ENCODE assay signal across 1 cellular context in the genomic region with DNA sequence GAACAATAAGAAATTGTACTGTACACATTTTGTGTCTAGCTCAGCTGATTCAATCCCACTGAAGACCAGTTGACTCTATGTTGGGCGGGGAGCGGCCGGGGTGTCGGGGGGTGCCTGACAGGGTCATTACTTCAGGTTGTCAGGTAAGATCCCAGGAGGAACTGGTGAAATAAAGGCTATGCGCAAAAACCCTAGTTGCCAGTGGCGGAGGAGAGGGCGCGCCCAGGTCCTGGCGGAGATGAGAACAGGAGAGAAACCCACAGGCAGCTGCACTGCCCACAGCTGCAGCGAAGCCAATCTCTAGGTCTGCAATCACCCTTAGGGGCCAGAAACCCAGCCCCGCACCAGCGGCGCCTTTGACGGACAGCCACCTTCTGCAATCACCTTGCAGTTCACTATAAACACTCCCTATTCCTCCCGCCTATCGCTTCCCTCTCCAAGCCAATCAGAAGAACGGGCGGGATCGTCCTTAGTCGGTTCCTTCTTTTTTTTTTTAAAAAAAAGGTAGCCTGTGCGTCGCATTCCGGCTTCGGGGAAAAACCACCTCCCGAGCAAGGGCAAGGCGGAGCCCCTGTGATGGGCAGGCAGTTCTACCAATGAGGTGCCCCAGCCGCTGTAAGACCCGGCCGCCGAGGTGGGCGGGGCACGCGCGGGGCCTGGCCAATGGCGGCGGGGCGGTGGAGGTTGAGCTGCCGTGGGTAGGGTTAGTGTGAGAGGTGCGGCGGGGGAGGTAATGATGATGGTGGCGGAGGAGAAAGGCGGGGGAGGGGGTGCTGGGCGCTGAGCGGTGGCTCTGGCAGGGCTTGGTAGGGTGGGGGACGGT.
A peak's percentile ranks its signal among the peaks of the same experiment; 100 is the strongest.
TF ChIP-seq lines count a peak whose summit lies in the region.

A gene (plus strand): TSS at position 707 of the 823 bp plus-strand sequence. CDS start 1,479 bp downstream, outside the sequence.

TF ChIP-seq in liver, 16 proteins besides CTCF, POLR2A, EP300 and RAD21 (continued from another document):
- TF ChIP-seq, protein P1, sequence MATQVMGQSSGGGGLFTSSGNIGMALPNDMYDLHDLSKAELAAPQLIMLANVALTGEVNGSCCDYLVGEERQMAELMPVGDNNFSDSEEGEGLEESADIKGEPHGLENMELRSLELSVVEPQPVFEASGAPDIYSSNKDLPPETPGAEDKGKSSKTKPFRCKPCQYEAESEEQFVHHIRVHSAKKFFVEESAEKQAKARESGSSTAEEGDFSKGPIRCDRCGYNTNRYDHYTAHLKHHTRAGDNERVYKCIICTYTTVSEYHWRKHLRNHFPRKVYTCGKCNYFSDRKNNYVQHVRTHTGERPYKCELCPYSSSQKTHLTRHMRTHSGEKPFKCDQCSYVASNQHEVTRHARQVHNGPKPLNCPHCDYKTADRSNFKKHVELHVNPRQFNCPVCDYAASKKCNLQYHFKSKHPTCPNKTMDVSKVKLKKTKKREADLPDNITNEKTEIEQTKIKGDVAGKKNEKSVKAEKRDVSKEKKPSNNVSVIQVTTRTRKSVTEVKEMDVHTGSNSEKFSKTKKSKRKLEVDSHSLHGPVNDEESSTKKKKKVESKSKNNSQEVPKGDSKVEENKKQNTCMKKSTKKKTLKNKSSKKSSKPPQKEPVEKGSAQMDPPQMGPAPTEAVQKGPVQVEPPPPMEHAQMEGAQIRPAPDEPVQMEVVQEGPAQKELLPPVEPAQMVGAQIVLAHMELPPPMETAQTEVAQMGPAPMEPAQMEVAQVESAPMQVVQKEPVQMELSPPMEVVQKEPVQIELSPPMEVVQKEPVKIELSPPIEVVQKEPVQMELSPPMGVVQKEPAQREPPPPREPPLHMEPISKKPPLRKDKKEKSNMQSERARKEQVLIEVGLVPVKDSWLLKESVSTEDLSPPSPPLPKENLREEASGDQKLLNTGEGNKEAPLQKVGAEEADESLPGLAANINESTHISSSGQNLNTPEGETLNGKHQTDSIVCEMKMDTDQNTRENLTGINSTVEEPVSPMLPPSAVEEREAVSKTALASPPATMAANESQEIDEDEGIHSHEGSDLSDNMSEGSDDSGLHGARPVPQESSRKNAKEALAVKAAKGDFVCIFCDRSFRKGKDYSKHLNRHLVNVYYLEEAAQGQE (IDR thresholded peaks at IDR 0.05): peak; percentile 85
- TF ChIP-seq NR2F2 (IDR thresholded peaks at IDR 0.05) (peak; percentile 60), HNF4G (IDR thresholded peaks at IDR 0.05) (no peak), RXRA (IDR thresholded peaks at IDR 0.05) (peak; percentile 56 to 60), SP1 (IDR thresholded peaks at IDR 0.05) (peak; percentile 99)
- TF ChIP-seq, protein P2, sequence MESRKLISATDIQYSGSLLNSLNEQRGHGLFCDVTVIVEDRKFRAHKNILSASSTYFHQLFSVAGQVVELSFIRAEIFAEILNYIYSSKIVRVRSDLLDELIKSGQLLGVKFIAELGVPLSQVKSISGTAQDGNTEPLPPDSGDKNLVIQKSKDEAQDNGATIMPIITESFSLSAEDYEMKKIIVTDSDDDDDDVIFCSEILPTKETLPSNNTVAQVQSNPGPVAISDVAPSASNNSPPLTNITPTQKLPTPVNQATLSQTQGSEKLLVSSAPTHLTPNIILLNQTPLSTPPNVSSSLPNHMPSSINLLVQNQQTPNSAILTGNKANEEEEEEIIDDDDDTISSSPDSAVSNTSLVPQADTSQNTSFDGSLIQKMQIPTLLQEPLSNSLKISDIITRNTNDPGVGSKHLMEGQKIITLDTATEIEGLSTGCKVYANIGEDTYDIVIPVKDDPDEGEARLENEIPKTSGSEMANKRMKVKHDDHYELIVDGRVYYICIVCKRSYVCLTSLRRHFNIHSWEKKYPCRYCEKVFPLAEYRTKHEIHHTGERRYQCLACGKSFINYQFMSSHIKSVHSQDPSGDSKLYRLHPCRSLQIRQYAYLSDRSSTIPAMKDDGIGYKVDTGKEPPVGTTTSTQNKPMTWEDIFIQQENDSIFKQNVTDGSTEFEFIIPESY (IDR thresholded peaks at IDR 0.05): peak; percentile 62
